In genomic region chr22:41478891-41479521, GRCh38 we compare ENCODE assay signal across 8 cellular contexts. TPM values are rescaled to one million over a fixed set of nuclear protein-coding genes. Genes with fewer than 3 reads are reported as not detected.
DNase-seq lines count a peak whose midpoint lies in the region; ATAC-seq, FAIRE-seq and TF ChIP-seq lines count a peak whose summit lies in the region.

No MANE protein-coding gene starts in this region.

- H3K27ac Mint-ChIP-seq in naive thymus-derived CD4-positive, alpha-beta T cell, result no peak overlapping the region

- peaks cover 0 to 2% of the 10 kb centered on the region in 2 donors for H3K4me1 ChIP-seq in naive thymus-derived CD4-positive, alpha-beta T cell (ENCODE audit: control insufficient read depth in 2 of 2, insufficient read depth in 2 of 2, low read length in 2 of 2)

- TF ChIP-seq CTCF in HL-60 (IDR thresholded peaks at IDR 0.05; ENCODE audit: insufficient read depth, low read length), result no peak
- no peak for TF ChIP-seq CTCF in bronchial epithelial cell (IDR thresholded peaks at IDR 0.05; ENCODE audit: insufficient read depth, low read length, severe bottlenecking)

- peaks cover 1% of the 10 kb centered on the region for H3K36me3 ChIP-seq in bronchial epithelial cell (ENCODE audit: control insufficient read depth, insufficient read depth, low read length)
- H3K36me3 ChIP-seq in naive thymus-derived CD4-positive, alpha-beta T cell (ENCODE audit: control insufficient read depth in 2 of 3, insufficient read depth in 3 of 3, low read length in 3 of 3), result peaks cover 0 to 14% (median 0%) of the 10 kb centered on the region in 3 experiments

- no peaks in the 10 kb centered on the region for H3K9me3 Mint-ChIP-seq in naive thymus-derived CD4-positive, alpha-beta T cell

- no peak overlapping the region for H3K4me3 Mint-ChIP-seq in naive thymus-derived CD4-positive, alpha-beta T cell

- intact Hi-C loops in naive thymus-derived CD4-positive, alpha-beta T cell (cut with micrococcal nuclease), result no loop called here

- no peak overlapping the region for H3K4me3 ChIP-seq in HL-60 (replicated peaks; ENCODE audit: insufficient read depth, low read length)
- no peak overlapping the region for H3K4me3 ChIP-seq in bronchial epithelial cell (ENCODE audit: low read depth, low read length)
- H3K4me3 ChIP-seq in naive thymus-derived CD4-positive, alpha-beta T cell (ENCODE audit: low read length), result no peak overlapping the region

- ATAC-seq in naive thymus-derived CD4-positive, alpha-beta T cell, result peak; percentile 26
- ATAC-seq in GM21381 (IDR thresholded peaks at IDR 0.05; ENCODE audit: unreplicated experiment), result no peak

- no peak overlapping the region for H3K27ac ChIP-seq in HL-60 (replicated peaks)
- no peak overlapping the region for H3K27ac ChIP-seq in naive thymus-derived CD4-positive, alpha-beta T cell (ENCODE audit: low read depth, low read length)

- no peaks in the 10 kb centered on the region for H3K27me3 Mint-ChIP-seq in naive thymus-derived CD4-positive, alpha-beta T cell

- FAIRE-seq in bronchial epithelial cell (lab: Jason Lieb, UNC), result peak; percentile 32

- peaks cover 0 to 4% (median 0%) of the 10 kb centered on the region in 5 donors for H3K36me3 Mint-ChIP-seq in naive thymus-derived CD4-positive, alpha-beta T cell

- POLR2A ChIA-PET in naive thymus-derived CD4-positive, alpha-beta T cell (lab: Charles Lee), result interaction anchor here (4.0 kb wide), 1 partner anchor 10 kb away, joined by 21 read pairs; the partner anchor contains the start of genes ACO2 and PHF5A

- H3K9me3 ChIP-seq in naive thymus-derived CD4-positive, alpha-beta T cell (ENCODE audit: control insufficient read depth in 2 of 3, low read length in 3 of 3), result no peaks in the 10 kb centered on the region

- no peaks in the 10 kb centered on the region for H3K27me3 ChIP-seq in HL-60 (ENCODE audit: insufficient read depth, poor library complexity, severe bottlenecking)
- no peaks in the 10 kb centered on the region for H3K27me3 ChIP-seq in bronchial epithelial cell (ENCODE audit: control insufficient read depth, insufficient read depth, low read length)
- no peaks in the 10 kb centered on the region for H3K27me3 ChIP-seq in naive thymus-derived CD4-positive, alpha-beta T cell (ENCODE audit: control insufficient read depth in 2 of 2, insufficient read depth in 2 of 2, low read length in 2 of 2)

- DNase-seq in Ammon's horn (ENCODE audit: low spot score) (peak; percentile 72), HL-60 (ENCODE audit: low read depth in 1 of 2, low spot score in 1 of 2) (peak; percentile 29 to 57), bronchial epithelial cell (ENCODE audit: low read depth) (no peak), NCI-H1048 (lab: John Stamatoyannopoulos, UW) (no peak), RKO (ENCODE audit: low spot score) (no peak), T-helper 9 cell (no peak)
- DNase-seq in naive thymus-derived CD4-positive, alpha-beta T cell, result no peak

- CTCF ChIA-PET in naive thymus-derived CD4-positive, alpha-beta T cell (lab: Charles Lee), result interaction anchor here (0.6 to 0.9 kb wide), 2 partner anchors 10 to 1181 kb away, joined by 3 read pairs; partner anchors contain the start of genes ACO2 and PHF5A

- peaks cover 9 to 42% (median 29%) of the 10 kb centered on the region in 7 donors for H3K4me1 Mint-ChIP-seq in naive thymus-derived CD4-positive, alpha-beta T cell

RNA-seq across cellular contexts. Expression of gene ACO2, which starts 10.1 kb away (rescaled TPM):
- 59.8 and 77.6 TPM in 2 replicates for total RNA-seq in bronchial epithelial cell
- 10 to 100 TPM; 64.5 to 84.8 (median 70.3) TPM for total RNA-seq in naive thymus-derived CD4-positive, alpha-beta T cell
- 100 to 1,000 TPM in 1 of 2 donors, 10 to 100 TPM in 1; 60.5 to 101 TPM for polyA plus RNA-seq in naive thymus-derived CD4-positive, alpha-beta T cell

RNA-seq across cellular contexts. Expression of gene PHF5A, which starts 10.5 kb away (rescaled TPM):
- total RNA-seq in bronchial epithelial cell, result 106 and 111 TPM in 2 replicates
- total RNA-seq in naive thymus-derived CD4-positive, alpha-beta T cell, result 10 to 100 TPM; 27.8 to 63.9 (median 36.0) TPM
- polyA plus RNA-seq in naive thymus-derived CD4-positive, alpha-beta T cell, result 10 to 100 TPM; 22.4 to 25.8 TPM

RNA-seq across cellular contexts. Expression of gene TOB2, which starts 32.4 kb away (rescaled TPM):
- total RNA-seq in bronchial epithelial cell, result 6.3 and 11.9 TPM in 2 replicates
- 10 to 100 TPM; 19.3 to 37.8 (median 29.8) TPM for total RNA-seq in naive thymus-derived CD4-positive, alpha-beta T cell
- 1 to 10 TPM; 8.2 to 9.7 TPM for polyA plus RNA-seq in naive thymus-derived CD4-positive, alpha-beta T cell

Comparison
In these comparisons a context has a peak if more than half of its experiments do, and no peak if none do; other contexts are left out.
1. DNase-seq: peak in Ammon's horn (single experiment) and HL-60 (2 of 2); none in bronchial epithelial cell (single experiment), naive thymus-derived CD4-positive, alpha-beta T cell (0 of 9), NCI-H1048 (single experiment), RKO (single experiment) and T-helper 9 cell (single experiment).